Comparison of ENCODE assay signal across 8 cellular contexts in genomic region chr17:63843387-63844292, GRCh38. TPM values are rescaled to one million over a fixed set of nuclear protein-coding genes. Genes with fewer than 3 reads are reported as not detected.
A peak's percentile ranks its signal among the peaks of the same experiment; 100 is the strongest.
DNase-seq lines count a peak whose midpoint lies in the region; TF ChIP-seq lines count a peak whose summit lies in the region.

No MANE protein-coding gene starts in this region.

- peaks cover 33% of the 10 kb centered on the region for H3K79me2 ChIP-seq in neural progenitor cell (ENCODE audit: low read depth)

- peaks cover 18% of the 10 kb centered on the region for H3K4me1 ChIP-seq in neural progenitor cell

- H3K27ac ChIP-seq in neural progenitor cell, result no peak overlapping the region

- DNase-seq in EH (ENCODE audit: low read depth) (peak; percentile 63), HK-2 (ENCODE audit: unreplicated experiment) (peak; percentile 67), fibroblast of peridontal ligament (ENCODE audit: extremely low read depth) (peak; percentile 68), neural progenitor cell (ENCODE audit: low spot score) (no peak), middle frontal gyrus (ENCODE audit: extremely low spot score, low spot score) (no peak), NCI-H1092 (lab: John Stamatoyannopoulos, UW) (no peak)
- DNase-seq in stimulated activated CD4-positive, alpha-beta T cell treated with anti-CD3 and anti-CD28 coated beads, Interleukin-2, amount 100 ng/mL, for 48 hours, result no peak

- H3F3A ChIP-seq in neural progenitor cell (ENCODE audit: low read depth), result peaks cover 29% of the 10 kb centered on the region

- peak overlapping the region; percentile 70 for H3K4me2 ChIP-seq in neural progenitor cell

- no peaks in the 10 kb centered on the region for H3K9me3 ChIP-seq in neural progenitor cell (ENCODE audit: low read depth)

- H3K27me3 ChIP-seq in neural progenitor cell, result peaks cover 46% of the 10 kb centered on the region

- H3K27me3 Mint-ChIP-seq in neural progenitor cell (ENCODE audit: insufficient read depth, low read depth), result peaks cover 2% of the 10 kb centered on the region

- H3K9ac ChIP-seq in neural progenitor cell, result no peak overlapping the region

- H3K36me3 ChIP-seq in neural progenitor cell, result no peaks in the 10 kb centered on the region

- peak overlapping the region; percentile 87 for H3K4me3 ChIP-seq in WI38 (ENCODE audit: low read depth, low read length)
- peak overlapping the region; percentile 56 for H3K4me3 ChIP-seq in neural progenitor cell

- peaks cover 25% of the 10 kb centered on the region for H3K4me1 Mint-ChIP-seq in neural progenitor cell

- H2AFZ ChIP-seq in neural progenitor cell (replicated peaks), result peak overlapping the region; percentile 58

- peaks cover 19% of the 10 kb centered on the region for H4K20me1 ChIP-seq in neural progenitor cell (ENCODE audit: low read depth)

- TF ChIP-seq CTCF in WI38 (IDR thresholded peaks at IDR 0.05; ENCODE audit: low read depth, low read length), result no peak
- no peak for TF ChIP-seq CTCF in neural progenitor cell (IDR thresholded peaks at IDR 0.05)

- no peaks in the 10 kb centered on the region for H3K36me3 Mint-ChIP-seq in neural progenitor cell

- peaks cover 5% of the 10 kb centered on the region for H3K9me3 Mint-ChIP-seq in neural progenitor cell

- H3K27ac Mint-ChIP-seq in neural progenitor cell, result no peak overlapping the region

- peak overlapping the region; percentile 86 for H3K4me3 Mint-ChIP-seq in neural progenitor cell

RNA-seq across cellular contexts. Expression of gene SMARCD2, which starts 1.2 kb away (rescaled TPM):
- 80.7 and 100 TPM in 2 replicates for total RNA-seq in neural progenitor cell (ENCODE audit: low replicate concordance)

RNA-seq across cellular contexts. Expression of gene FTSJ3, which starts 16.2 kb away (rescaled TPM):
- total RNA-seq in neural progenitor cell (ENCODE audit: low replicate concordance), result 21.8 and 44.3 TPM in 2 replicates

RNA-seq across cellular contexts. Expression of gene PSMC5, which starts 16.4 kb away (rescaled TPM):
- 49.6 and 69.7 TPM in 2 replicates for total RNA-seq in neural progenitor cell (ENCODE audit: low replicate concordance)

RNA-seq across cellular contexts. Expression of gene CSH2, which starts 29.8 kb away (rescaled TPM):
- not detected in 2 replicates for total RNA-seq in neural progenitor cell (ENCODE audit: low replicate concordance)

RNA-seq across cellular contexts. Expression of gene GH2, which starts 38.1 kb away (rescaled TPM):
- total RNA-seq in neural progenitor cell (ENCODE audit: low replicate concordance), result not detected in 2 replicates

Comparison
In these comparisons a context has a peak if more than half of its experiments do, and no peak if none do; other contexts are left out.
1. DNase-seq: peak in EH (single experiment), HK-2 (single experiment) and fibroblast of peridontal ligament (single experiment); none in neural progenitor cell (single experiment), middle frontal gyrus (single experiment), NCI-H1092 (single experiment) and stimulated activated CD4-positive, alpha-beta T cell treated with anti-CD3 and anti-CD28 coated beads, Interleukin-2, amount 100 ng/mL, for 48 hours (0 of 2).